ENCODE assay signal across 33 cellular contexts in genomic region chr6:44615621-44616020, GRCh38.
"Had no signal": no experiment of that assay in that cellular context is flagged by ENCODE, and none has a peak within 500 bp of the region (broad histone marks: within the 10 kb centered on the region; RNA-seq: fewer than 3 reads in every experiment).

No MANE protein-coding gene starts in this region.

- H3K27ac ChIP-seq: brain microvascular endothelial cell, PC-9, RWPE1 had no signal

- FAIRE-seq: colon, RCC 7860 had no signal

- DNase-seq: activated B cell treated with CpG ODN at 0.5 μM for 24 hours; activated CD4-positive, alpha-beta memory T cell treated with anti-CD3 and anti-CD28 coated beads for 36 hours; activated CD4-positive, alpha-beta T cell treated with anti-CD3 and anti-CD28 coated beads for 4 hours; activated CD4-positive, alpha-beta T cell treated with anti-CD3 and anti-CD28 coated beads, Interleukin-2, amount 50 U/mL, for 1 hour; activated CD4-positive, CD25-positive, alpha-beta regulatory T cell treated with anti-CD3 and anti-CD28 coated beads, Interleukin-2, amount 50 U/mL, for 72 hours; activated CD8-positive, alpha-beta memory T cell treated with anti-CD3 and anti-CD28 coated beads, Interleukin-2, amount 50 U/mL, for 4 hours; activated naive CD4-positive, alpha-beta T cell; activated naive CD4-positive, alpha-beta T cell treated with anti-CD3 and anti-CD28 coated beads, Interleukin-2, amount 50 U/mL, for 16 hours; activated naive CD8-positive, alpha-beta T cell treated with anti-CD3 and anti-CD28 coated beads for 36 hours; activated T-cell treated with anti-CD3 and anti-CD28 coated beads for 4 hours; activated T-cell treated with anti-CD3 and anti-CD28 coated beads, Interleukin-2, amount 50 U/mL, for 4 hours; amniotic stem cell; aorta; brain microvascular endothelial cell; central memory CD4-positive, alpha-beta T cell; NCI-H1092 treated with DMSO at 0.1 percent for 48 hours; NCI-H146; NCI-H187; NCI-H2029 treated with DMSO at 0.1 percent for 48 hours; NCI-H2107; NCI-H226; NCI-H446 treated with DMSO at 0.1 percent for 48 hours; NCI-H524 treated with DMSO at 0.1 percent for 48 hours; NCI-H748 treated with DMSO at 0.1 percent for 48 hours; NK-92 treated with Interleukin-12 subunit alpha and Interleukin-12 subunit beta, amount 100 ng/mL, for 24 hours; PC-9; SIG-M5; T-cell; T-helper 17 cell had no signal

- H3K36me3 ChIP-seq: brain microvascular endothelial cell had no signal

- ATAC-seq: activated T-cell treated with anti-CD3 and anti-CD28 coated beads, Interleukin-2, amount 50 U/mL, for 4 hours; Right ventricle myocardium inferior; T-cell; T-helper 17 cell had no signal

- H3K27me3 ChIP-seq: brain microvascular endothelial cell had no signal

- H3K4me2 ChIP-seq: PC-9 had no signal

- H3K4me3 ChIP-seq: PC-9 had no signal

- H2AFZ ChIP-seq: PC-9 had no signal
